ENCODE assay signal across 12 cellular contexts in the genomic region with DNA sequence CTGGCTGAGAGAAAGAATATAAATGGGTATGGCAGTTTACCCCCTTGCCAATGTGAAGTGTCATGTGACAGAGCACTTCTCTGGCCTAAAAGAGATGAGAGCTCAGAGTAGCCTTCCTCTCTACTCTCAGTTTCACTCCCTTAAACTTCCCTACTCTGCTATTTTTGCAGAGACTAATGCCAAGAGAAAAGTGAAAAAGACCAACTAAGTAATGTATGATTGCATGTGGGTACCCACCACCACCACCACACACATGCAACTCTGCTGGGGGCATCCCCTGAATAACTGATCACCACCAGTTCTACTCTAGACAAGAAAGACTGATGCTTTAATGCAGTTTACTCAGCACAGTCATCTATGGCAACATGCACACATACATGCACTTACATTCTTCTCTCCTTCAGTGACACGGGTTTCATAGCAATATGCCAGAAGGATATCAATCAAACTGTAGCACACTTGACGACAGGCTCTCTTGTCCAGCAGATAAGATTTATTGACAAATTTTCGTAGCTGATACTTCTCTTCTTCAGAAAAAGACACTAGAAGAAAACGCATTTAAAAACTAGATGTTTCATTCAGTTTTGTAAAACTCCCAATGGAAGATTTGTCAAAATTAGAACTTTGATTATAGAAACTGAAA. TPM values are rescaled to one million over a fixed set of nuclear protein-coding genes. Genes with fewer than 3 reads are reported as not detected.
DNase-seq lines count a peak whose midpoint lies in the region; ATAC-seq and TF ChIP-seq lines count a peak whose summit lies in the region.
"Had no signal": no experiment of that assay in that cellular context is flagged by ENCODE, and none has a peak within 500 bp of the region (broad histone marks: within the 10 kb centered on the region; RNA-seq: fewer than 3 reads in every experiment).

No MANE protein-coding gene starts in this region.

- peaks cover 25 to 53% (median 35%) of the 10 kb centered on the region in 10 experiments for H3K4me1 ChIP-seq in BLaER1 treated with 17β-estradiol and CSF1 and Interleukin-3, amounts not matched to agents 10 nM and 100 nM
- peaks cover 31% of the 10 kb centered on the region for H3K4me1 ChIP-seq in KMS-11 (ENCODE audit: low read depth, poor library complexity, severe bottlenecking)

- no peak for TF ChIP-seq CTCF in KMS-11 (conservative IDR thresholded peaks at IDR 0.05; ENCODE audit: low read depth, low read length)

- in situ Hi-C loops in ACHN (cut with HindIII; ENCODE audit: low pct_ligation_motif_present, low pct_unique_long_range_greater_than_20kb, low sequenced_read_pairs) = no loop called here

- H3K27ac ChIP-seq in BLaER1 treated with 17β-estradiol and CSF1 and Interleukin-3, amounts not matched to agents 10 nM and 100 nM = no peak overlapping the region
- no peak overlapping the region for H3K27ac ChIP-seq in KMS-11
- H3K27ac ChIP-seq: epithelial cell of prostate had no signal

- H3K9ac ChIP-seq in BLaER1 treated with 17β-estradiol and CSF1 and Interleukin-3, amounts not matched to agents 10 nM and 100 nM = no peak overlapping the region
- no peak overlapping the region for H3K9ac ChIP-seq in KMS-11

- no peaks in the 10 kb centered on the region for H3K9me3 ChIP-seq in BLaER1 treated with 17β-estradiol and CSF1 and Interleukin-3, amounts not matched to agents 10 nM and 100 nM (replicated peaks in 1 of 11)
- H3K9me3 ChIP-seq in MG63 = no peaks in the 10 kb centered on the region

- peak overlapping the region in 6 of 11 experiments; percentile 0 to 59 (median 32); a peak in 8 of 22 replicates for H3K4me2 ChIP-seq in BLaER1 treated with 17β-estradiol and CSF1 and Interleukin-3, amounts not matched to agents 10 nM and 100 nM
- H3K4me2 ChIP-seq in KMS-11 = peak overlapping the region; percentile 54

- H3K27me3 ChIP-seq in BLaER1 treated with 17β-estradiol and CSF1 and Interleukin-3, amounts not matched to agents 10 nM and 100 nM = no peaks in the 10 kb centered on the region
- H3K27me3 ChIP-seq in KMS-11 (ENCODE audit: insufficient read depth, low read depth) = no peaks in the 10 kb centered on the region
- H3K27me3 ChIP-seq in MG63 = no peaks in the 10 kb centered on the region

- H3K4me3 ChIP-seq in BLaER1 treated with 17β-estradiol and CSF1 and Interleukin-3, amounts not matched to agents 10 nM and 100 nM = no peak overlapping the region
- H3K4me3 ChIP-seq in KMS-11 (IDR thresholded peaks at IDR 0.05; ENCODE audit: insufficient read depth, low read depth, low read length) (no peak overlapping the region), MG63 (no peak overlapping the region)

- DNase-seq in NCI-H2081 (lab: John Stamatoyannopoulos, UW) (no peak), ACHN (no peak), MG63 (no peak), SHP77 (lab: John Stamatoyannopoulos, UW) (no peak)
- DNase-seq: left ventricle myocardium superior, NCI-H1694 treated with DMSO at 0.1 percent for 48 hours had no signal

- H4K20me1 ChIP-seq in BLaER1 treated with 17β-estradiol and CSF1 and Interleukin-3, amounts not matched to agents 10 nM and 100 nM = peaks cover 0 to 46% (median 19%) of the 10 kb centered on the region in 11 experiments; a peak in 16 of 22 replicates
- no peaks in the 10 kb centered on the region for H4K20me1 ChIP-seq in KMS-11 (ENCODE audit: insufficient read depth)

- H3K79me2 ChIP-seq in KMS-11 (ENCODE audit: insufficient read depth, low read depth) = no peaks in the 10 kb centered on the region

- ATAC-seq in GM18873 (IDR thresholded peaks at IDR 0.05; ENCODE audit: low FRiP score, unreplicated experiment) = peak; percentile 74
- ATAC-seq in HG02763 (IDR thresholded peaks at IDR 0.05; ENCODE audit: unreplicated experiment) = peak; percentile 52
- ATAC-seq: left ventricle myocardium superior, sciatic nerve had no signal

- no peak overlapping the region for H2AFZ ChIP-seq in KMS-11 (ENCODE audit: low read depth)

- H3K36me3 ChIP-seq in BLaER1 treated with 17β-estradiol and CSF1 and Interleukin-3, amounts not matched to agents 10 nM and 100 nM = peaks cover 0 to 60% (median 21%) of the 10 kb centered on the region in 11 experiments; a peak in 19 of 22 replicates
- H3K36me3 ChIP-seq in KMS-11 (ENCODE audit: insufficient read depth) = no peaks in the 10 kb centered on the region
- H3K36me3 ChIP-seq in MG63 = no peaks in the 10 kb centered on the region; the same call in 1 of the 2 replicates

RNA-seq across cellular contexts. Expression of gene SHQ1, which starts 31.3 kb away (rescaled TPM):
- 17.7 and 32.4 TPM in 2 replicates for total RNA-seq in MG63 (2014; rRNA removed; shearing (Covaris generic); ENCODE audit: low replicate concordance)
